ENCODE assay signal across 8 cellular contexts in the genomic region with DNA sequence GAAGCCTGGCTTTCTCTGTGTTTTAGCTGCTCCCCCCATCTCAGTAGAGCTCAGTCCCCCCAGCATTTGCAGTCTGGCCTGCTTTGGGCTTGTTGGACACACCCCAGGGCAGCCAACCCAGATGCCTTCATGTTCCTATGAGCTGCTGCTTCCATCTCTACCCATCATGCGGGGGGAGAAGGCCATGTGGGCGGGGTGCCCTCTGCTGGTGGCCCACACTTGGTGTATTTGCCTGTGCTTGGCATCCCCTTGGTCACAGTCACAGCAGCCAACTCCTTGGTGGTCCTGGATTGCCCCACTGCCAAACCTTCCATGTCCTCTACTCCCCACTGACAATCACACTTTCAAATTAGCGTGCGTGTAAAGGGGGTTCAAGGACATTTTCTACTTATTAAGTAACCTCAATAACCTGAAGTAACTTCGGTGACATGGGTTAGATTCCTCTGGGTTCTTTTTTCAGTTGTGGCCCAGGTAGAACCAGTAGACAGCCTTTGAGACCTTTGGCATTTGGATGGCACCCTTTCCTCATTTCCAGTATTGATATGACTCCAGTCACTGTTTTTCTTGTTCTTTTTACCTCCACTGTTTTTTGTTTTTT. TPM values are rescaled to one million over a fixed set of nuclear protein-coding genes. Genes with fewer than 3 reads are reported as not detected.
A peak's percentile ranks its signal among the peaks of the same experiment; 100 is the strongest.
DNase-seq lines count a peak whose midpoint lies in the region; ATAC-seq and TF ChIP-seq lines count a peak whose summit lies in the region.

No MANE protein-coding gene starts in this region.

- TF ChIP-seq CTCF in AG10803 (conservative IDR thresholded peaks at IDR 0.05; ENCODE audit: low read length) = peak; percentile 82
- peak; percentile 80 for TF ChIP-seq CTCF in foreskin keratinocyte (conservative IDR thresholded peaks at IDR 0.05)

- H3K27me3 ChIP-seq in foreskin keratinocyte = no peaks in the 10 kb centered on the region

- intact Hi-C loops in activated T-helper 1 cell treated with anti-CD3 and anti-CD28 coated beads, Interleukin-12 subunit alpha, Interleukin-12 subunit beta, Interleukin-2, Interleukin-4 antibody, amounts not matched to agents 30 ng/mL and 10 ng/mL and 1 ng/mL, durations not matched to agents 14 hours and 24 hours and 36 hours (cut with micrococcal nuclease) = loop anchor here (1.0 to 5.0 kb wide), 7 partner anchors 41 to 696 kb away; partner anchors contain the start of gene SNX30

- peak; percentile 58 for ATAC-seq in GM18873 (IDR thresholded peaks at IDR 0.05; ENCODE audit: low FRiP score, unreplicated experiment)
- peak; percentile 75 for ATAC-seq in HG03571 (IDR thresholded peaks at IDR 0.05; ENCODE audit: unreplicated experiment)
- peak; percentile 65 for ATAC-seq in foreskin keratinocyte
- no peak for ATAC-seq in GM21367 (IDR thresholded peaks at IDR 0.05; ENCODE audit: unreplicated experiment)

- no peak overlapping the region for H3K4me3 Mint-ChIP-seq in activated T-helper 1 cell treated with anti-CD3 and anti-CD28 coated beads, Interleukin-12 subunit alpha, Interleukin-12 subunit beta, Interleukin-2, Interleukin-4 antibody, amounts not matched to agents 30 ng/mL and 10 ng/mL and 1 ng/mL, durations not matched to agents 14 hours and 24 hours and 36 hours

- H3K9me3 Mint-ChIP-seq in activated T-helper 1 cell treated with anti-CD3 and anti-CD28 coated beads, Interleukin-12 subunit alpha, Interleukin-12 subunit beta, Interleukin-2, Interleukin-4 antibody, amounts not matched to agents 30 ng/mL and 10 ng/mL and 1 ng/mL, durations not matched to agents 14 hours and 24 hours and 36 hours = no peaks in the 10 kb centered on the region

- H3K4me3 ChIP-seq in AG10803 (ENCODE audit: low read length) = no peak overlapping the region

- DNase-seq in AG10803 (ENCODE audit: low read depth) (peak; percentile 70), RPMI8226 (peak; percentile 64), foreskin keratinocyte (peak in 1 of 2 donors; percentile 30), pons (ENCODE audit: low spot score) (peak; percentile 77)
- peak; percentile 67 for DNase-seq in activated T-helper 1 cell treated with anti-CD3 and anti-CD28 coated beads, Interleukin-12 subunit alpha, Interleukin-12 subunit beta, Interleukin-2, Interleukin-4 antibody, amounts not matched to agents 30 ng/mL and 10 ng/mL and 1 ng/mL, durations not matched to agents 14 hours and 24 hours and 36 hours (ENCODE audit: low spot score)

- H3K27ac ChIP-seq in foreskin keratinocyte = no peak overlapping the region

- H3K4me1 ChIP-seq in foreskin keratinocyte = no peaks in the 10 kb centered on the region

- peaks cover 4% of the 10 kb centered on the region for H3K27me3 Mint-ChIP-seq in activated T-helper 1 cell treated with anti-CD3 and anti-CD28 coated beads, Interleukin-12 subunit alpha, Interleukin-12 subunit beta, Interleukin-2, Interleukin-4 antibody, amounts not matched to agents 30 ng/mL and 10 ng/mL and 1 ng/mL, durations not matched to agents 14 hours and 24 hours and 36 hours (ENCODE audit: insufficient read depth)

- no peaks in the 10 kb centered on the region for H3K36me3 Mint-ChIP-seq in activated T-helper 1 cell treated with anti-CD3 and anti-CD28 coated beads, Interleukin-12 subunit alpha, Interleukin-12 subunit beta, Interleukin-2, Interleukin-4 antibody, amounts not matched to agents 30 ng/mL and 10 ng/mL and 1 ng/mL, durations not matched to agents 14 hours and 24 hours and 36 hours (ENCODE audit: low read depth)

- peaks cover 7% of the 10 kb centered on the region for H3K4me1 Mint-ChIP-seq in activated T-helper 1 cell treated with anti-CD3 and anti-CD28 coated beads, Interleukin-12 subunit alpha, Interleukin-12 subunit beta, Interleukin-2, Interleukin-4 antibody, amounts not matched to agents 30 ng/mL and 10 ng/mL and 1 ng/mL, durations not matched to agents 14 hours and 24 hours and 36 hours (ENCODE audit: low read depth)

- H3K27ac Mint-ChIP-seq in activated T-helper 1 cell treated with anti-CD3 and anti-CD28 coated beads, Interleukin-12 subunit alpha, Interleukin-12 subunit beta, Interleukin-2, Interleukin-4 antibody, amounts not matched to agents 30 ng/mL and 10 ng/mL and 1 ng/mL, durations not matched to agents 14 hours and 24 hours and 36 hours = no peak overlapping the region

RNA-seq across cellular contexts. Expression of gene SNX30, which starts 42.8 kb away (rescaled TPM):
- total RNA-seq in activated T-helper 1 cell treated with anti-CD3 and anti-CD28 coated beads, Interleukin-12 subunit alpha, Interleukin-12 subunit beta, Interleukin-2, Interleukin-4 antibody, amounts not matched to agents 30 ng/mL and 10 ng/mL and 1 ng/mL, durations not matched to agents 14 hours and 24 hours and 36 hours = 1.9 and 2.1 TPM in 2 replicates
- 9.0 and 9.6 TPM in 2 replicates for total RNA-seq in foreskin keratinocyte
- polyA plus RNA-seq in foreskin keratinocyte = 1.2 and 1.7 TPM in 2 replicates
